ENCODE assay signal across 8 cellular contexts in genomic region chr4:15001825-15002658, GRCh38. TPM values are rescaled to one million over a fixed set of nuclear protein-coding genes. Genes with fewer than 3 reads are reported as not detected.
DNase-seq lines count a peak whose midpoint lies in the region; ATAC-seq and TF ChIP-seq lines count a peak whose summit lies in the region.

Gene CPEB2, plus strand, starts transcription at chr4:15002481. Its CDS starts 193 bp downstream, at chr4:15002674.

- peak; percentile 61 for ATAC-seq in GM21576 (IDR thresholded peaks at IDR 0.05; ENCODE audit: unreplicated experiment)
- ATAC-seq in RWPE2 (ENCODE audit: low read depth), result peak; percentile 50
- ATAC-seq in natural killer cell, result peak; percentile 68 to 87 (median 73)

- H3K9ac ChIP-seq in fibroblast of lung (ENCODE audit: insufficient read depth, low read length), result peak within 1 kb of the TSS; percentile 98

- peaks cover 37% of the 10 kb centered on the region for H3K79me2 ChIP-seq in fibroblast of lung (ENCODE audit: control insufficient read depth, insufficient read depth, low read length)

- no peaks in the 10 kb centered on the region for H3K27me3 ChIP-seq in RWPE2 (ENCODE audit: insufficient read depth, poor library complexity, severe bottlenecking)
- H3K27me3 ChIP-seq in fibroblast of lung (ENCODE audit: control insufficient read depth, insufficient read depth, low read length), result no peaks in the 10 kb centered on the region

- intact Hi-C loops in activated T-helper 2 cell treated with anti-CD3 and anti-CD28 coated beads, Interferon-gamma antibody, Interleukin-2, Interleukin-4, amounts not matched to agents 10 μg/mL and 5 μg/mL and 100 μg/mL, durations not matched to agents 14 hours and 24 hours and 36 hours (cut with micrococcal nuclease), result loop anchor here (1.0 to 10.0 kb wide), 12 partner anchors 33 to 1520 kb away; partner anchors contain the start of genes BOD1L1, CD38, FAM200B and FBXL5
- intact Hi-C loops in natural killer cell (cut with micrococcal nuclease), result loop anchor here (2.0 to 10.0 kb wide), 8 partner anchors 129 to 1520 kb away; partner anchors contain the start of genes BOD1L1, FBXL5, FGFBP2 and RAB28

- peak within 1 kb of the TSS; percentile 79 for H3K4me2 ChIP-seq in fibroblast of lung (ENCODE audit: extremely low read depth, insufficient read depth, low read length)

- peaks cover 0 to 2% (median 0%) of the 10 kb centered on the region in 3 donors for H3K9me3 Mint-ChIP-seq in IgD-negative memory B cell
- H3K9me3 Mint-ChIP-seq in activated T-helper 2 cell treated with anti-CD3 and anti-CD28 coated beads, Interferon-gamma antibody, Interleukin-2, Interleukin-4, amounts not matched to agents 10 μg/mL and 5 μg/mL and 100 μg/mL, durations not matched to agents 14 hours and 24 hours and 36 hours, result peaks cover 3% of the 10 kb centered on the region
- no peaks in the 10 kb centered on the region for H3K9me3 Mint-ChIP-seq in natural killer cell

- H3K27ac Mint-ChIP-seq in IgD-negative memory B cell, result peak within 1 kb of the TSS; percentile 97 to 100 (median 98)
- H3K27ac Mint-ChIP-seq in activated T-helper 2 cell treated with anti-CD3 and anti-CD28 coated beads, Interferon-gamma antibody, Interleukin-2, Interleukin-4, amounts not matched to agents 10 μg/mL and 5 μg/mL and 100 μg/mL, durations not matched to agents 14 hours and 24 hours and 36 hours, result peak within 1 kb of the TSS; percentile 92
- peak within 1 kb of the TSS; percentile 91 to 96 for H3K27ac Mint-ChIP-seq in natural killer cell

- H3K4me1 Mint-ChIP-seq in IgD-negative memory B cell, result peaks cover 19 to 25% (median 21%) of the 10 kb centered on the region in 3 donors
- peaks cover 36% of the 10 kb centered on the region for H3K4me1 Mint-ChIP-seq in activated T-helper 2 cell treated with anti-CD3 and anti-CD28 coated beads, Interferon-gamma antibody, Interleukin-2, Interleukin-4, amounts not matched to agents 10 μg/mL and 5 μg/mL and 100 μg/mL, durations not matched to agents 14 hours and 24 hours and 36 hours (ENCODE audit: low read depth)
- H3K4me1 Mint-ChIP-seq in natural killer cell, result peaks cover 26 to 30% of the 10 kb centered on the region in 2 donors

- no peaks in the 10 kb centered on the region for H4K20me1 ChIP-seq in fibroblast of lung (ENCODE audit: control insufficient read depth, extremely low read depth, insufficient read depth, low read length)

- H3K9me3 ChIP-seq in RWPE2 (ENCODE audit: severe bottlenecking), result no peaks in the 10 kb centered on the region
- no peaks in the 10 kb centered on the region for H3K9me3 ChIP-seq in fibroblast of lung (ENCODE audit: control insufficient read depth, insufficient read depth, low read depth, low read length)

- peak within 1 kb of the TSS; percentile 19 for H2AFZ ChIP-seq in fibroblast of lung (ENCODE audit: low read length)

- peak within 1 kb of the TSS; percentile 60 for H3K4me3 ChIP-seq in RWPE2 (ENCODE audit: severe bottlenecking)
- peak within 1 kb of the TSS; percentile 52 to 91 (median 76) for H3K4me3 ChIP-seq in fibroblast of lung (replicated peaks in 1 of 4; ENCODE audit: control extremely low read depth in 1 of 4, insufficient read depth in 1 of 4, low read depth in 3 of 4, low read length in 4 of 4)

- TF ChIP-seq CTCF in RWPE2 (IDR thresholded peaks at IDR 0.05; ENCODE audit: poor library complexity, severe bottlenecking), result no peak
- no peak for TF ChIP-seq CTCF in fibroblast of lung (conservative IDR thresholded peaks at IDR 0.05 in 1 of 2, IDR thresholded peaks at IDR 0.05 in 1 of 2; ENCODE audit: low read depth in 1 of 2, low read length in 2 of 2)
- TF ChIP-seq CTCF in natural killer cell (IDR thresholded peaks at IDR 0.05), result no peak

- H3K4me1 ChIP-seq in RWPE2 (ENCODE audit: insufficient read depth, poor library complexity, severe bottlenecking) (peaks cover 15% of the 10 kb centered on the region), fibroblast of lung (ENCODE audit: control insufficient read depth, extremely low read depth, insufficient read depth, low read length) (peaks cover 3% of the 10 kb centered on the region)

- peak within 1 kb of the TSS; percentile 92 to 98 (median 96) for H3K4me3 Mint-ChIP-seq in IgD-negative memory B cell
- peak within 1 kb of the TSS; percentile 87 for H3K4me3 Mint-ChIP-seq in activated T-helper 2 cell treated with anti-CD3 and anti-CD28 coated beads, Interferon-gamma antibody, Interleukin-2, Interleukin-4, amounts not matched to agents 10 μg/mL and 5 μg/mL and 100 μg/mL, durations not matched to agents 14 hours and 24 hours and 36 hours (ENCODE audit: low read depth)
- H3K4me3 Mint-ChIP-seq in natural killer cell, result peak within 1 kb of the TSS; percentile 90

- DNase-seq in DMS53 treated with DMSO at 0.1 percent for 48 hours (lab: John Stamatoyannopoulos, UW; ENCODE audit: unreplicated experiment) (peak; percentile 95), RWPE2 (ENCODE audit: low spot score) (peak; percentile 94), fibroblast of lung (ENCODE audit: low read depth in 2 of 2) (peak; percentile 94 to 96), natural killer cell (peak; percentile 89)
- peak; percentile 89 for DNase-seq in activated T-helper 2 cell treated with anti-CD3 and anti-CD28 coated beads, Interferon-gamma antibody, Interleukin-2, Interleukin-4, amounts not matched to agents 10 μg/mL and 5 μg/mL and 100 μg/mL, durations not matched to agents 14 hours and 24 hours and 36 hours (ENCODE audit: low spot score)
- peak; percentile 81 to 99 (median 93) for DNase-seq in stimulated activated naive CD4-positive, alpha-beta T cell (lab: John Stamatoyannopoulos, UW)

- no peaks in the 10 kb centered on the region for H3K27me3 Mint-ChIP-seq in IgD-negative memory B cell
- no peaks in the 10 kb centered on the region for H3K27me3 Mint-ChIP-seq in activated T-helper 2 cell treated with anti-CD3 and anti-CD28 coated beads, Interferon-gamma antibody, Interleukin-2, Interleukin-4, amounts not matched to agents 10 μg/mL and 5 μg/mL and 100 μg/mL, durations not matched to agents 14 hours and 24 hours and 36 hours (ENCODE audit: low read depth)
- peaks cover 0 to 3% of the 10 kb centered on the region in 2 donors for H3K27me3 Mint-ChIP-seq in natural killer cell (ENCODE audit: low read depth in 2 of 2)

- H3K27ac ChIP-seq in RWPE2 (ENCODE audit: poor library complexity, severe bottlenecking), result peak within 1 kb of the TSS; percentile 89
- peak within 1 kb of the TSS; percentile 99 for H3K27ac ChIP-seq in fibroblast of lung (ENCODE audit: insufficient read depth, low read length)

- peaks cover 5% of the 10 kb centered on the region for H3K36me3 ChIP-seq in RWPE2 (ENCODE audit: low read depth)
- H3K36me3 ChIP-seq in fibroblast of lung (ENCODE audit: control insufficient read depth, insufficient read depth, low read length), result no peaks in the 10 kb centered on the region

- no peaks in the 10 kb centered on the region for H3K36me3 Mint-ChIP-seq in IgD-negative memory B cell
- H3K36me3 Mint-ChIP-seq in activated T-helper 2 cell treated with anti-CD3 and anti-CD28 coated beads, Interferon-gamma antibody, Interleukin-2, Interleukin-4, amounts not matched to agents 10 μg/mL and 5 μg/mL and 100 μg/mL, durations not matched to agents 14 hours and 24 hours and 36 hours (ENCODE audit: low read depth), result peaks cover 20% of the 10 kb centered on the region
- no peaks in the 10 kb centered on the region for H3K36me3 Mint-ChIP-seq in natural killer cell

RNA-seq across cellular contexts. Expression of gene CPEB2, which starts in this region (rescaled TPM):
- 1.5 TPM for polyA plus RNA-seq in IgD-negative memory B cell
- total RNA-seq in activated T-helper 2 cell treated with anti-CD3 and anti-CD28 coated beads, Interferon-gamma antibody, Interleukin-2, Interleukin-4, amounts not matched to agents 10 μg/mL and 5 μg/mL and 100 μg/mL, durations not matched to agents 14 hours and 24 hours and 36 hours, result 11.0 and 12.3 TPM in 2 replicates
- total RNA-seq in fibroblast of lung, result 7.7 and 19.0 TPM in 2 replicates
- polyA plus RNA-seq in fibroblast of lung, result 16.1 and 18.6 TPM in 2 replicates
- polyA plus RNA-seq in fibroblast of lung (2012), result 11.8 and 14.6 TPM in 2 replicates
- polyA minus RNA-seq in fibroblast of lung (ENCODE audit: low replicate concordance), result 6.2 and 12.1 TPM in 2 replicates
- 10 to 100 TPM; 24.7 to 32.5 (median 29.0) TPM for total RNA-seq in natural killer cell

Comparison
In these comparisons a context has a peak if more than half of its experiments do, and no peak if none do; other contexts are left out.
1. Peak in every context shown above with its lines: DNase-seq, ATAC-seq, H3K4me3 ChIP-seq and H3K27ac ChIP-seq.